Comparison of ENCODE assay signal across 8 cellular contexts in the genomic region with DNA sequence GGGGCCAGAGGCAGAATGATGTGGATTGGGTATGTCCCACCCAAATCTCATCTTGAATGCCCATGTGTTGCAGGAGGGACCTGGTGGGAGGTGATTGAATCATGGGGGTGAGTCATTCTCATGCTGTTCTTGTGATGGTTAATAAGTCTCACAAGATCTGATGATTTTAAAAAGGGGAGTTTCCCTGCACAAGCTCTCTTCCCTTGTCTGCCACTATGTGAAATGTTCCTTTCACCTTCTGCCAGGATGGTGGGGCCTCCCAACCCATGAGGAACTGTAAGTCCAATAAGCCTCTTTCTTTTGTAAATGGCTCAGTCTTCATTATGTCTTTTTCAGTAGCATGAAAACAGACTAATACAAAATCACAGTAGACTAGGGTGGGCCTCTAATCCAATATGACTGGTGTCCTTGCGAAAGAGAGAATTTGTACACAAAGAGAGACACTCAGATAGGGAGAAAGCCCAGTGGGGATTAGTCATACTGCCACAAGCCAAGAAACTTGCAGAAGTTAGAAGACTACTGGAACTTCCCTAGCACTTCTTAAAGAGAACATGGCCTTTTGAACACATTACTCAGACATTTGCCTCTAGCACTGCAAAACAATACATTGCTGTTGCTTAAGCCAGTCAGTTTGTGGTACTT.
DNase-seq lines count a peak whose midpoint lies in the region; ATAC-seq and TF ChIP-seq lines count a peak whose summit lies in the region.

No MANE protein-coding gene starts in this region.

- POLR2A ChIA-PET in Caco-2 (lab: Charles Lee), result no interaction called here

- TF ChIP-seq CTCF in GM06990 (IDR thresholded peaks at IDR 0.05; ENCODE audit: insufficient read depth, low read length, poor library complexity, severe bottlenecking) (no peak), cardiac fibroblast (IDR thresholded peaks at IDR 0.05; ENCODE audit: low read depth, low read length) (no peak), transverse colon (IDR thresholded peaks at IDR 0.05) (no peak), Caco-2 (IDR thresholded peaks at IDR 0.05; ENCODE audit: insufficient read depth in 1 of 2, low read depth in 1 of 2, low read length in 1 of 2, severe bottlenecking in 1 of 2, unreplicated experiment in 1 of 2) (no peak)

- DNase-seq in GM06990 (ENCODE audit: extremely low read depth, insufficient read length), result peak; percentile 9
- DNase-seq in cardiac fibroblast (ENCODE audit: low read depth in 2 of 2), result peak; percentile 66 to 93
- peak; percentile 47 to 66 for DNase-seq in stimulated activated naive CD8-positive, alpha-beta T cell treated with anti-CD3 and anti-CD28 coated beads, Interleukin-15, amount 100 ng/mL, for 72 hours
- DNase-seq in transverse colon, result no peak
- DNase-seq in Caco-2, result no peak
- no peak for DNase-seq in UCSD-AML1 (lab: John Stamatoyannopoulos, UW; ENCODE audit: unreplicated experiment)

- CTCF ChIA-PET in Caco-2 (lab: Charles Lee), result no interaction called here

- H3K27me3 ChIP-seq in GM06990 (replicated peaks; ENCODE audit: control insufficient read depth, insufficient read depth, low read length), result no peaks in the 10 kb centered on the region
- no peaks in the 10 kb centered on the region for H3K27me3 ChIP-seq in transverse colon
- no peaks in the 10 kb centered on the region for H3K27me3 ChIP-seq in Caco-2 (replicated peaks; ENCODE audit: control insufficient read depth, insufficient read depth, low read length)

- no peak for TF ChIP-seq EP300 in transverse colon (IDR thresholded peaks at IDR 0.05; ENCODE audit: low read depth)

- H3K4me1 Mint-ChIP-seq in stimulated activated naive CD8-positive, alpha-beta T cell treated with anti-CD3 and anti-CD28 coated beads, Interleukin-15, amount 100 ng/mL, for 72 hours, result peaks cover 48% of the 10 kb centered on the region
- no peaks in the 10 kb centered on the region for H3K4me1 Mint-ChIP-seq in Caco-2 (ENCODE audit: low read depth, unreplicated experiment)

- peaks cover 63% of the 10 kb centered on the region for H3K27me3 Mint-ChIP-seq in stimulated activated naive CD8-positive, alpha-beta T cell treated with anti-CD3 and anti-CD28 coated beads, Interleukin-15, amount 100 ng/mL, for 72 hours
- H3K27me3 Mint-ChIP-seq in Caco-2 (ENCODE audit: insufficient read depth, unreplicated experiment), result peaks cover 2% of the 10 kb centered on the region

- H3K4me3 ChIP-seq in GM06990 (replicated peaks; ENCODE audit: low read depth, low read length), result no peak overlapping the region
- H3K4me3 ChIP-seq in cardiac fibroblast (replicated peaks in 1 of 2; ENCODE audit: low read depth in 2 of 2, low read length in 2 of 2), result no peak overlapping the region
- H3K4me3 ChIP-seq in transverse colon, result no peak overlapping the region
- H3K4me3 ChIP-seq in Caco-2 (ENCODE audit: low read depth, low read length), result no peak overlapping the region

- intact Hi-C loops in transverse colon (cut with DNase I; ENCODE audit: low total_unique reads) (no loop called here), Caco-2 (cut with micrococcal nuclease; ENCODE audit: unreplicated experiment) (no loop called here)

- H3K9me3 Mint-ChIP-seq in stimulated activated naive CD8-positive, alpha-beta T cell treated with anti-CD3 and anti-CD28 coated beads, Interleukin-15, amount 100 ng/mL, for 72 hours, result peaks cover 1 to 14% of the 10 kb centered on the region in 2 donors
- H3K9me3 Mint-ChIP-seq in Caco-2 (ENCODE audit: unreplicated experiment), result no peaks in the 10 kb centered on the region

- no peaks in the 10 kb centered on the region for H3K4me1 ChIP-seq in transverse colon
- no peaks in the 10 kb centered on the region for H3K4me1 ChIP-seq in Caco-2

- peak overlapping the region; percentile 64 to 65 for H3K4me3 Mint-ChIP-seq in stimulated activated naive CD8-positive, alpha-beta T cell treated with anti-CD3 and anti-CD28 coated beads, Interleukin-15, amount 100 ng/mL, for 72 hours
- no peak overlapping the region for H3K4me3 Mint-ChIP-seq in Caco-2 (ENCODE audit: unreplicated experiment)

- WGBS in transverse colon (ENCODE audit: low coverage in 1 of 2), 2 donors, result 40 to 83% methylated on average over 1 of the region's 1 CpG

- TF ChIP-seq POLR2A in transverse colon (IDR thresholded peaks at IDR 0.05), result no peak

- peak overlapping the region; percentile 91 to 97 for H3K27ac Mint-ChIP-seq in stimulated activated naive CD8-positive, alpha-beta T cell treated with anti-CD3 and anti-CD28 coated beads, Interleukin-15, amount 100 ng/mL, for 72 hours
- no peak overlapping the region for H3K27ac Mint-ChIP-seq in Caco-2 (ENCODE audit: unreplicated experiment)

- H3K27ac ChIP-seq in transverse colon, result no peak overlapping the region

- BruUV-seq in Caco-2 (replicated peaks; lab: Mats Ljungman, UMichigan), result no TSS peak

- peak; percentile 86 for ATAC-seq in GM21381 (IDR thresholded peaks at IDR 0.05; ENCODE audit: unreplicated experiment)
- ATAC-seq in HG03565 (IDR thresholded peaks at IDR 0.05; ENCODE audit: unreplicated experiment), result peak; percentile 90
- ATAC-seq in stimulated activated naive CD8-positive, alpha-beta T cell treated with anti-CD3 and anti-CD28 coated beads, Interleukin-15, amount 100 ng/mL, for 72 hours, result peak; percentile 94

- no peaks in the 10 kb centered on the region for H3K9me3 ChIP-seq in transverse colon
- no peaks in the 10 kb centered on the region for H3K9me3 ChIP-seq in Caco-2

- H3K36me3 Mint-ChIP-seq in Caco-2 (ENCODE audit: insufficient read depth, unreplicated experiment), result no peaks in the 10 kb centered on the region

- in situ Hi-C loops in transverse colon (cut with MboI; ENCODE audit: low pct_ligation_motif_present in 1 of 4, low pct_unique_long_range_greater_than_20kb in 1 of 4, low sequenced_read_pairs in 3 of 4), result loop anchor here in 2 of 4 donors (25.0 kb wide), 1 partner anchor 1342 kb away; no protein-coding TSS in a partner anchor

- no peaks in the 10 kb centered on the region for H3K36me3 ChIP-seq in GM06990 (ENCODE audit: control insufficient read depth, insufficient read depth, low read length)
- H3K36me3 ChIP-seq in transverse colon, result no peaks in the 10 kb centered on the region
- H3K36me3 ChIP-seq in Caco-2 (ENCODE audit: control insufficient read depth, insufficient read depth, low read length), result no peaks in the 10 kb centered on the region

Comparison
In these comparisons a context has a peak if more than half of its experiments do, and no peak if none do; other contexts are left out.
1. DNase-seq: peak in GM06990 (single experiment), cardiac fibroblast (2 of 2) and stimulated activated naive CD8-positive, alpha-beta T cell treated with anti-CD3 and anti-CD28 coated beads, Interleukin-15, amount 100 ng/mL, for 72 hours (2 of 2); none in transverse colon (single experiment), Caco-2 (0 of 2) and UCSD-AML1 (single experiment).
2. Peak in every context shown above with its lines, with median percentiles within 50 percentile points of each other: ATAC-seq.